16 cellular contexts compared by ENCODE assay signal in the genomic region with DNA sequence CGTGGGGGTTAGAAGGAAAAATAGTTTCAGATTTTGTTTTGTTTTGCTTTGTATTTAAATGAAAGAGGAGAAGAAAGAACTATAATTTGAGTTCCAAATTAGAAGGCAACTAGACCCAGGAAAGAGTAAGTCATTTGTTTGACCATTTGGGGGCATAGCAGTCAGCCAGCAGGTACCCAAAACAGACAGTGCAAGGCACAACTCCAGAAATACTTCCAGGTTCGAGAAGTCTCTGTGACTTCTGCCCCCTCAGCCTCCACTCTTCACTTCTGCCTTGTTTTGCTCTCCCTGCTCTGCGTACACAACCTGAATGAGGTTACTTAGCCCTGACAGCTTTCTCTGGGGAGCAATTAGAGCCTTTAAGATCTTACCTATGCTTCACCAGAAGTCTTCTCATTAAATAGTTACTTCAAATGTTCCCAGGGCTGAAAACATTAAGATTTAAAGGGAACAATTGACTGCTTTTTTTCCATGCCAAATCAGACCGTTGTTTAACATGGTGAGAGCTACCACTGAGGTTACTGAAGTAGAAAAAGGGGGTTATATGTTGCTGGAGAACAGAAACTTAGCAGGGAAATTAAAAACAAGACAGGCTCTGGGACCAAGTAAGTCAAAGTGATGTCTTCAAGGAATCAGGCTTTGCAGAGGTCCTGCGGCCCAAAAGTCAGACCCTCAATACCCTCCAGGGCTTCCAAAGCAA.
DNase-seq lines count a peak whose midpoint lies in the region; ATAC-seq, FAIRE-seq and TF ChIP-seq lines count a peak whose summit lies in the region.
"Had no signal": no experiment of that assay in that cellular context is flagged by ENCODE, and none has a peak within 500 bp of the region (broad histone marks: within the 10 kb centered on the region; RNA-seq: fewer than 3 reads in every experiment).

No MANE protein-coding gene starts in this region.

- no peaks in the 10 kb centered on the region for H3K27me3 Mint-ChIP-seq in activated B cell treated with CpG ODN at 0.5 μM for 24 hours
- H3K27me3 Mint-ChIP-seq in T-helper 2 cell treated with Interferon-gamma antibody and Interleukin-4, amounts not matched to agents 5 μg/mL and 100 μg/mL, for 36 hours (ENCODE audit: low read depth) = peaks cover 2% of the 10 kb centered on the region
- H3K27me3 Mint-ChIP-seq: stimulated activated naive CD8-positive, alpha-beta T cell treated with anti-CD3 and anti-CD28 coated beads, Interleukin-15, amount 100 ng/mL, for 72 hours had no signal

- ATAC-seq in HG03064 (IDR thresholded peaks at IDR 0.05; ENCODE audit: low read depth, unreplicated experiment) = peak; percentile 53
- peak; percentile 44 for ATAC-seq in activated B cell treated with CpG ODN at 0.5 μM for 24 hours (ENCODE audit: low read depth)
- no peak for ATAC-seq in HG03457 (IDR thresholded peaks at IDR 0.05; ENCODE audit: unreplicated experiment)
- ATAC-seq: stimulated activated naive CD8-positive, alpha-beta T cell treated with anti-CD3 and anti-CD28 coated beads, Interleukin-15, amount 100 ng/mL, for 72 hours had no signal

- POLR2A ChIA-PET in activated B cell treated with CpG ODN at 0.5 μM for 24 hours (lab: Charles Lee) = interaction anchor here (0.5 to 3.4 kb wide), 12 partner anchors 13 to 217 kb away, joined by 3 to 51 read pairs (median 6); a partner anchor contains a TSS

- intact Hi-C loops in activated B cell treated with CpG ODN at 0.5 μM for 24 hours (cut with micrococcal nuclease) = loop anchor here (1.0 to 10.0 kb wide), 5 partner anchors 9 to 1312 kb away; no protein-coding TSS in a partner anchor

- H3K4me1 Mint-ChIP-seq in activated B cell treated with CpG ODN at 0.5 μM for 24 hours = peaks cover 63% of the 10 kb centered on the region
- H3K4me1 Mint-ChIP-seq in T-helper 2 cell treated with Interferon-gamma antibody and Interleukin-4, amounts not matched to agents 5 μg/mL and 100 μg/mL, for 36 hours (ENCODE audit: low read depth) = no peaks in the 10 kb centered on the region
- H3K4me1 Mint-ChIP-seq: stimulated activated naive CD8-positive, alpha-beta T cell treated with anti-CD3 and anti-CD28 coated beads, Interleukin-15, amount 100 ng/mL, for 72 hours had no signal

- peak overlapping the region; percentile 32 for H3K4me3 Mint-ChIP-seq in activated B cell treated with CpG ODN at 0.5 μM for 24 hours
- no peak overlapping the region for H3K4me3 Mint-ChIP-seq in T-helper 2 cell treated with Interferon-gamma antibody and Interleukin-4, amounts not matched to agents 5 μg/mL and 100 μg/mL, for 36 hours
- H3K4me3 Mint-ChIP-seq: stimulated activated naive CD8-positive, alpha-beta T cell treated with anti-CD3 and anti-CD28 coated beads, Interleukin-15, amount 100 ng/mL, for 72 hours had no signal

- TF ChIP-seq CTCF in GM12864 (IDR thresholded peaks at IDR 0.05; ENCODE audit: low read depth, low read length, missing control alignments) (peak; percentile 49), activated B cell treated with CpG ODN at 0.5 μM for 24 hours (IDR thresholded peaks at IDR 0.05) (no peak)

- CTCF ChIA-PET in activated B cell treated with CpG ODN at 0.5 μM for 24 hours (lab: Charles Lee) = interaction anchor here (0.6 to 1.7 kb wide), 6 partner anchors 16 to 215 kb away, joined by 3 to 13 read pairs (median 5); no protein-coding TSS in a partner anchor

- DNase-seq in GM12864 (ENCODE audit: low read depth) = no peak
- no peak for DNase-seq in GM19239 (ENCODE audit: insufficient read length, low spot score)
- DNase-seq in activated B cell treated with CpG ODN at 0.5 μM for 24 hours = no peak
- DNase-seq in T-helper 2 cell treated with Interferon-gamma antibody and Interleukin-4, amounts not matched to agents 5 μg/mL and 100 μg/mL, for 36 hours (ENCODE audit: low spot score) = no peak
- no peak for DNase-seq in occipital lobe (lab: John Stamatoyannopoulos, UW)
- DNase-seq in erythroblast (lab: John Stamatoyannopoulos, UW) = no peak
- DNase-seq: AML-193; amniotic stem cell; NCI-H226; SHP77 treated with DMSO at 0.1 percent for 48 hours; stimulated activated CD4-positive, alpha-beta T cell treated with anti-CD3 and anti-CD28 coated beads, Interleukin-2, amount 100 ng/mL, for 48 hours; stimulated activated naive CD8-positive, alpha-beta T cell treated with anti-CD3 and anti-CD28 coated beads, Interleukin-15, amount 100 ng/mL, for 72 hours had no signal

- H3K4me3 ChIP-seq in GM12864 (ENCODE audit: low read depth, low read length) = no peak overlapping the region
- H3K4me3 ChIP-seq: coronary artery, HAP-1 had no signal

- peaks cover 7% of the 10 kb centered on the region for H3K36me3 Mint-ChIP-seq in activated B cell treated with CpG ODN at 0.5 μM for 24 hours (ENCODE audit: low read depth)
- no peaks in the 10 kb centered on the region for H3K36me3 Mint-ChIP-seq in T-helper 2 cell treated with Interferon-gamma antibody and Interleukin-4, amounts not matched to agents 5 μg/mL and 100 μg/mL, for 36 hours (ENCODE audit: low read depth)

- H3K27ac Mint-ChIP-seq in activated B cell treated with CpG ODN at 0.5 μM for 24 hours = peak overlapping the region; percentile 95
- H3K27ac Mint-ChIP-seq in T-helper 2 cell treated with Interferon-gamma antibody and Interleukin-4, amounts not matched to agents 5 μg/mL and 100 μg/mL, for 36 hours = no peak overlapping the region
- H3K27ac Mint-ChIP-seq: stimulated activated naive CD8-positive, alpha-beta T cell treated with anti-CD3 and anti-CD28 coated beads, Interleukin-15, amount 100 ng/mL, for 72 hours had no signal

- FAIRE-seq in GM19239 (lab: Jason Lieb, UNC) = peak; percentile 73

- TF ChIP-seq POLR2A in erythroblast (IDR thresholded peaks at IDR 0.05; ENCODE audit: low read length) = no peak

- no peaks in the 10 kb centered on the region for H3K9me3 Mint-ChIP-seq in activated B cell treated with CpG ODN at 0.5 μM for 24 hours
- no peaks in the 10 kb centered on the region for H3K9me3 Mint-ChIP-seq in T-helper 2 cell treated with Interferon-gamma antibody and Interleukin-4, amounts not matched to agents 5 μg/mL and 100 μg/mL, for 36 hours
- H3K9me3 Mint-ChIP-seq: stimulated activated naive CD8-positive, alpha-beta T cell treated with anti-CD3 and anti-CD28 coated beads, Interleukin-15, amount 100 ng/mL, for 72 hours had no signal
